1 cellular context compared by ENCODE assay signal in the genomic region with DNA sequence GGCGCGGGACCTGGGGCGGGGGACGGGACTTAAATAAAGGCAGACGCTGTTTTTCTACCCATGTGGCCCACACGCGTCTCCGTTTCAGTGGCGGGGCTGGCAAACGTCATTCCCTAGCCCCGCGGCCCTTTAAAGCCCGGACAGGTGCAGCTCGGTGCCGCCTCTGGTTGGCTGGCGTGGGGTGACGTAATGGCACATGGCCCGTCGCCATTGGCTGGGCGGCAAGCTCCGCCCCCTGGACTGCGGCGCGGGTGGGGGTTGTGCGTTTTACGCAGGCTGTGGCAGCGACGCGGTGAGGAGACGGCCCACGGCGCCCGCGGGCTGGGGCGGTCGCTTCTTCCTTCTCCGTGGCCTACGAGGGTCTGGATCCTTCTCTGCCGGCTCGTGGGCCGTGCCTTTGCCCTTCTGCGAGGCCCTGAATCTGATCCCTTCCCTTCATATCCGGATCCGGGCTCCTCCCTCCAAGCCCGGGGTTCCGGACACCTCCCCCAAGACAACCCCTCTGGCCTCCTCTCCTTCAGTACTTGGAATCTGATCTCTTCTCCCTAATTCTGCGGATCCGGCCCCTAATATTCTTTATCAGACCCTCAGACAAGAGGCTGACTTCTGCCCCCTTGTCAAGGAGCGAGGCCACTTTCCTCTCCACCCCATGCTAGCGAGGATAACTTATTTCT.
TF ChIP-seq lines count a peak whose summit lies in the region.

A gene with protein sequence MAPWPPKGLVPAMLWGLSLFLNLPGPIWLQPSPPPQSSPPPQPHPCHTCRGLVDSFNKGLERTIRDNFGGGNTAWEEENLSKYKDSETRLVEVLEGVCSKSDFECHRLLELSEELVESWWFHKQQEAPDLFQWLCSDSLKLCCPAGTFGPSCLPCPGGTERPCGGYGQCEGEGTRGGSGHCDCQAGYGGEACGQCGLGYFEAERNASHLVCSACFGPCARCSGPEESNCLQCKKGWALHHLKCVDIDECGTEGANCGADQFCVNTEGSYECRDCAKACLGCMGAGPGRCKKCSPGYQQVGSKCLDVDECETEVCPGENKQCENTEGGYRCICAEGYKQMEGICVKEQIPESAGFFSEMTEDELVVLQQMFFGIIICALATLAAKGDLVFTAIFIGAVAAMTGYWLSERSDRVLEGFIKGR (plus strand): TSS at position 274 of the 674 bp plus-strand sequence. CDS start 605 bp downstream, outside the sequence.

TF ChIP-seq in HepG2, 621 proteins besides CTCF, POLR2A, EP300 and RAD21 (continued from another document and continues in another):
- TF ChIP-seq, protein P1, sequence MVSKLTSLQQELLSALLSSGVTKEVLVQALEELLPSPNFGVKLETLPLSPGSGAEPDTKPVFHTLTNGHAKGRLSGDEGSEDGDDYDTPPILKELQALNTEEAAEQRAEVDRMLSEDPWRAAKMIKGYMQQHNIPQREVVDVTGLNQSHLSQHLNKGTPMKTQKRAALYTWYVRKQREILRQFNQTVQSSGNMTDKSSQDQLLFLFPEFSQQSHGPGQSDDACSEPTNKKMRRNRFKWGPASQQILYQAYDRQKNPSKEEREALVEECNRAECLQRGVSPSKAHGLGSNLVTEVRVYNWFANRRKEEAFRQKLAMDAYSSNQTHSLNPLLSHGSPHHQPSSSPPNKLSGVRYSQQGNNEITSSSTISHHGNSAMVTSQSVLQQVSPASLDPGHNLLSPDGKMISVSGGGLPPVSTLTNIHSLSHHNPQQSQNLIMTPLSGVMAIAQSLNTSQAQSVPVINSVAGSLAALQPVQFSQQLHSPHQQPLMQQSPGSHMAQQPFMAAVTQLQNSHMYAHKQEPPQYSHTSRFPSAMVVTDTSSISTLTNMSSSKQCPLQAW (CRISPR knock-in tag; IDR thresholded peaks at IDR 0.05): no peak
- TF ChIP-seq MIER3 (CRISPR knock-in tag; IDR thresholded peaks at IDR 0.05; ENCODE audit: borderline replicate concordance) (peak; percentile 80; the same call in 1 of the 2 replicates), ZNF382 (CRISPR knock-in tag; IDR thresholded peaks at IDR 0.05; ENCODE audit: borderline replicate concordance) (no peak), ZNF577 (CRISPR knock-in tag; IDR thresholded peaks at IDR 0.05; ENCODE audit: borderline replicate concordance, low read depth) (no peak), LCORL (IDR thresholded peaks at IDR 0.05) (no peak), LCORL (CRISPR knock-in tag; IDR thresholded peaks at IDR 0.05) (0 out of 2 replicates have a peak, but pooled peaks have one; percentile 41), RFX1 (IDR thresholded peaks at IDR 0.05) (no peak), POGZ (CRISPR knock-in tag; IDR thresholded peaks at IDR 0.05) (no peak), HES4 (CRISPR knock-in tag; IDR thresholded peaks at IDR 0.05; ENCODE audit: borderline replicate concordance) (no peak), MEF2D (CRISPR knock-in tag; IDR thresholded peaks at IDR 0.05) (no peak), SSRP1 (CRISPR knock-in tag; IDR thresholded peaks at IDR 0.05) (no peak), DNMT3B (CRISPR knock-in tag; conservative IDR thresholded peaks at IDR 0.05) (no peak; the same call in 1 of the 2 replicates), ZFP1 (CRISPR knock-in tag; IDR thresholded peaks at IDR 0.05) (no peak), CHD4 (IDR thresholded peaks at IDR 0.05; ENCODE audit: borderline replicate concordance, low read length) (no peak), MXI1 (IDR thresholded peaks at IDR 0.05; ENCODE audit: borderline replicate concordance, low read depth, low read length) (peak; percentile 88; the same call in 2 of the 3 replicates), ZNF629 (CRISPR knock-in tag; conservative IDR thresholded peaks at IDR 0.05) (peak; percentile 4; the same call in 1 of the 2 replicates), KLF12 (CRISPR knock-in tag; IDR thresholded peaks at IDR 0.05; ENCODE audit: borderline replicate concordance) (no peak), AKAP8 (CRISPR knock-in tag; IDR thresholded peaks at IDR 0.05) (no peak), ZSCAN12 (CRISPR knock-in tag; IDR thresholded peaks at IDR 0.05) (no peak; the same call in 1 of the 2 replicates), FOXJ3 (CRISPR knock-in tag; IDR thresholded peaks at IDR 0.05; ENCODE audit: borderline replicate concordance) (peak; percentile 9; the same call in 1 of the 2 replicates), ZNF550 (CRISPR knock-in tag; IDR thresholded peaks at IDR 0.05; ENCODE audit: borderline replicate concordance) (no peak), ZNF460 (CRISPR knock-in tag; IDR thresholded peaks at IDR 0.05; ENCODE audit: borderline replicate concordance) (no peak), ATF7-NPFF (CRISPR knock-in tag; IDR thresholded peaks at IDR 0.05; ENCODE audit: low read depth) (0 out of 2 replicates have a peak, but pooled peaks have one; percentile 18), JUND (CRISPR knock-in tag; IDR thresholded peaks at IDR 0.05) (peak; percentile 41; the same call in 1 of the 2 replicates), ZNF296 (CRISPR knock-in tag; conservative IDR thresholded peaks at IDR 0.05) (0 out of 2 replicates have a peak, but pooled peaks have one; percentile 40), SKI (IDR thresholded peaks at IDR 0.05; ENCODE audit: partially characterized antibody) (no peak), NR2C2 (CRISPR knock-in tag; IDR thresholded peaks at IDR 0.05; ENCODE audit: borderline replicate concordance) (peak; percentile 32; the same call in 1 of the 2 replicates), GTF2F1 (IDR thresholded peaks at IDR 0.05; ENCODE audit: low read length) (no peak), ZNF547 (CRISPR knock-in tag; IDR thresholded peaks at IDR 0.05) (no peak), MED13 (CRISPR knock-in tag; IDR thresholded peaks at IDR 0.05) (peak; percentile 47; the same call in 1 of the 2 replicates), MEIS2 (CRISPR knock-in tag; IDR thresholded peaks at IDR 0.05) (peak; percentile 73), NFKB2 (CRISPR knock-in tag; IDR thresholded peaks at IDR 0.05; ENCODE audit: borderline replicate concordance) (peak; percentile 86), IKZF4 (CRISPR knock-in tag; IDR thresholded peaks at IDR 0.05; ENCODE audit: borderline replicate concordance, low read depth, not compliant biosample characterization) (peak; percentile 26), GATAD2A (CRISPR knock-in tag; IDR thresholded peaks at IDR 0.05) (peak; percentile 33; the same call in 1 of the 2 replicates), BRD4 (CRISPR knock-in tag; IDR thresholded peaks at IDR 0.05) (peak; percentile 37; the same call in 1 of the 2 replicates), NFE2L2 (IDR thresholded peaks at IDR 0.05; ENCODE audit: low read length) (no peak), ZMYM4 (CRISPR knock-in tag; IDR thresholded peaks at IDR 0.05) (peak; percentile 19; the same call in 1 of the 2 replicates), CCDC6 (CRISPR knock-in tag; IDR thresholded peaks at IDR 0.05) (peak; percentile 65; the same call in 1 of the 2 replicates), NFKBIZ (CRISPR knock-in tag; IDR thresholded peaks at IDR 0.05) (no peak), ZBTB42 (CRISPR knock-in tag; IDR thresholded peaks at IDR 0.05) (no peak), CENPT (CRISPR knock-in tag; IDR thresholded peaks at IDR 0.05; ENCODE audit: low read depth) (no peak), MIXL1 (CRISPR knock-in tag; IDR thresholded peaks at IDR 0.05) (no peak), MTF2 (CRISPR knock-in tag; IDR thresholded peaks at IDR 0.05; ENCODE audit: borderline replicate concordance) (0 out of 2 replicates have a peak, but pooled peaks have one; percentile 30), MLLT10 (CRISPR knock-in tag; IDR thresholded peaks at IDR 0.05) (no peak), ZNF549 (CRISPR knock-in tag; IDR thresholded peaks at IDR 0.05) (no peak), ZFYVE20 (CRISPR knock-in tag; IDR thresholded peaks at IDR 0.05; ENCODE audit: borderline replicate concordance, low read depth) (0 out of 2 replicates have a peak, but pooled peaks have one; percentile 39), ZFY (CRISPR knock-in tag; IDR thresholded peaks at IDR 0.05) (peak; percentile 64)
- TF ChIP-seq, protein P2, sequence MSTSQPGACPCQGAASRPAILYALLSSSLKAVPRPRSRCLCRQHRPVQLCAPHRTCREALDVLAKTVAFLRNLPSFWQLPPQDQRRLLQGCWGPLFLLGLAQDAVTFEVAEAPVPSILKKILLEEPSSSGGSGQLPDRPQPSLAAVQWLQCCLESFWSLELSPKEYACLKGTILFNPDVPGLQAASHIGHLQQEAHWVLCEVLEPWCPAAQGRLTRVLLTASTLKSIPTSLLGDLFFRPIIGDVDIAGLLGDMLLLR (CRISPR knock-in tag; IDR thresholded peaks at IDR 0.05): peak; percentile 61; the same call in 1 of the 2 replicates
- TF ChIP-seq, protein P3, sequence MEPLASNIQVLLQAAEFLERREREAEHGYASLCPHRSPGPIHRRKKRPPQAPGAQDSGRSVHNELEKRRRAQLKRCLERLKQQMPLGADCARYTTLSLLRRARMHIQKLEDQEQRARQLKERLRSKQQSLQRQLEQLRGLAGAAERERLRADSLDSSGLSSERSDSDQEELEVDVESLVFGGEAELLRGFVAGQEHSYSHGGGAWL (CRISPR knock-in tag; IDR thresholded peaks at IDR 0.05): peak; percentile 78
- TF ChIP-seq, protein P4, sequence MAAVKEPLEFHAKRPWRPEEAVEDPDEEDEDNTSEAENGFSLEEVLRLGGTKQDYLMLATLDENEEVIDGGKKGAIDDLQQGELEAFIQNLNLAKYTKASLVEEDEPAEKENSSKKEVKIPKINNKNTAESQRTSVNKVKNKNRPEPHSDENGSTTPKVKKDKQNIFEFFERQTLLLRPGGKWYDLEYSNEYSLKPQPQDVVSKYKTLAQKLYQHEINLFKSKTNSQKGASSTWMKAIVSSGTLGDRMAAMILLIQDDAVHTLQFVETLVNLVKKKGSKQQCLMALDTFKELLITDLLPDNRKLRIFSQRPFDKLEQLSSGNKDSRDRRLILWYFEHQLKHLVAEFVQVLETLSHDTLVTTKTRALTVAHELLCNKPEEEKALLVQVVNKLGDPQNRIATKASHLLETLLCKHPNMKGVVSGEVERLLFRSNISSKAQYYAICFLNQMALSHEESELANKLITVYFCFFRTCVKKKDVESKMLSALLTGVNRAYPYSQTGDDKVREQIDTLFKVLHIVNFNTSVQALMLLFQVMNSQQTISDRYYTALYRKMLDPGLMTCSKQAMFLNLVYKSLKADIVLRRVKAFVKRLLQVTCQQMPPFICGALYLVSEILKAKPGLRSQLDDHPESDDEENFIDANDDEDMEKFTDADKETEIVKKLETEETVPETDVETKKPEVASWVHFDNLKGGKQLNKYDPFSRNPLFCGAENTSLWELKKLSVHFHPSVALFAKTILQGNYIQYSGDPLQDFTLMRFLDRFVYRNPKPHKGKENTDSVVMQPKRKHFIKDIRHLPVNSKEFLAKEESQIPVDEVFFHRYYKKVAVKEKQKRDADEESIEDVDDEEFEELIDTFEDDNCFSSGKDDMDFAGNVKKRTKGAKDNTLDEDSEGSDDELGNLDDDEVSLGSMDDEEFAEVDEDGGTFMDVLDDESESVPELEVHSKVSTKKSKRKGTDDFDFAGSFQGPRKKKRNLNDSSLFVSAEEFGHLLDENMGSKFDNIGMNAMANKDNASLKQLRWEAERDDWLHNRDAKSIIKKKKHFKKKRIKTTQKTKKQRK (IDR thresholded peaks at IDR 0.05; ENCODE audit: low read length): no peak
- TF ChIP-seq, protein P5, sequence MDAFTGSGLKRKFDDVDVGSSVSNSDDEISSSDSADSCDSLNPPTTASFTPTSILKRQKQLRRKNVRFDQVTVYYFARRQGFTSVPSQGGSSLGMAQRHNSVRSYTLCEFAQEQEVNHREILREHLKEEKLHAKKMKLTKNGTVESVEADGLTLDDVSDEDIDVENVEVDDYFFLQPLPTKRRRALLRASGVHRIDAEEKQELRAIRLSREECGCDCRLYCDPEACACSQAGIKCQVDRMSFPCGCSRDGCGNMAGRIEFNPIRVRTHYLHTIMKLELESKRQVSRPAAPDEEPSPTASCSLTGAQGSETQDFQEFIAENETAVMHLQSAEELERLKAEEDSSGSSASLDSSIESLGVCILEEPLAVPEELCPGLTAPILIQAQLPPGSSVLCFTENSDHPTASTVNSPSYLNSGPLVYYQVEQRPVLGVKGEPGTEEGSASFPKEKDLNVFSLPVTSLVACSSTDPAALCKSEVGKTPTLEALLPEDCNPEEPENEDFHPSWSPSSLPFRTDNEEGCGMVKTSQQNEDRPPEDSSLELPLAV (CRISPR knock-in tag; conservative IDR thresholded peaks at IDR 0.05; ENCODE audit: low read depth): no peak
- TF ChIP-seq, protein P6, sequence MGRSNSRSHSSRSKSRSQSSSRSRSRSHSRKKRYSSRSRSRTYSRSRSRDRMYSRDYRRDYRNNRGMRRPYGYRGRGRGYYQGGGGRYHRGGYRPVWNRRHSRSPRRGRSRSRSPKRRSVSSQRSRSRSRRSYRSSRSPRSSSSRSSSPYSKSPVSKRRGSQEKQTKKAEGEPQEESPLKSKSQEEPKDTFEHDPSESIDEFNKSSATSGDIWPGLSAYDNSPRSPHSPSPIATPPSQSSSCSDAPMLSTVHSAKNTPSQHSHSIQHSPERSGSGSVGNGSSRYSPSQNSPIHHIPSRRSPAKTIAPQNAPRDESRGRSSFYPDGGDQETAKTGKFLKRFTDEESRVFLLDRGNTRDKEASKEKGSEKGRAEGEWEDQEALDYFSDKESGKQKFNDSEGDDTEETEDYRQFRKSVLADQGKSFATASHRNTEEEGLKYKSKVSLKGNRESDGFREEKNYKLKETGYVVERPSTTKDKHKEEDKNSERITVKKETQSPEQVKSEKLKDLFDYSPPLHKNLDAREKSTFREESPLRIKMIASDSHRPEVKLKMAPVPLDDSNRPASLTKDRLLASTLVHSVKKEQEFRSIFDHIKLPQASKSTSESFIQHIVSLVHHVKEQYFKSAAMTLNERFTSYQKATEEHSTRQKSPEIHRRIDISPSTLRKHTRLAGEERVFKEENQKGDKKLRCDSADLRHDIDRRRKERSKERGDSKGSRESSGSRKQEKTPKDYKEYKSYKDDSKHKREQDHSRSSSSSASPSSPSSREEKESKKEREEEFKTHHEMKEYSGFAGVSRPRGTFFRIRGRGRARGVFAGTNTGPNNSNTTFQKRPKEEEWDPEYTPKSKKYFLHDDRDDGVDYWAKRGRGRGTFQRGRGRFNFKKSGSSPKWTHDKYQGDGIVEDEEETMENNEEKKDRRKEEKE (IDR thresholded peaks at IDR 0.05): no peak
- TF ChIP-seq, protein P7, sequence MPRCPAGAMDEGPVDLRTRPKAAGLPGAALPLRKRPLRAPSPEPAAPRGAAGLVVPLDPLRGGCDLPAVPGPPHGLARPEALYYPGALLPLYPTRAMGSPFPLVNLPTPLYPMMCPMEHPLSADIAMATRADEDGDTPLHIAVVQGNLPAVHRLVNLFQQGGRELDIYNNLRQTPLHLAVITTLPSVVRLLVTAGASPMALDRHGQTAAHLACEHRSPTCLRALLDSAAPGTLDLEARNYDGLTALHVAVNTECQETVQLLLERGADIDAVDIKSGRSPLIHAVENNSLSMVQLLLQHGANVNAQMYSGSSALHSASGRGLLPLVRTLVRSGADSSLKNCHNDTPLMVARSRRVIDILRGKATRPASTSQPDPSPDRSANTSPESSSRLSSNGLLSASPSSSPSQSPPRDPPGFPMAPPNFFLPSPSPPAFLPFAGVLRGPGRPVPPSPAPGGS (CRISPR knock-in tag; IDR thresholded peaks at IDR 0.05): no peak
- TF ChIP-seq, protein P8, sequence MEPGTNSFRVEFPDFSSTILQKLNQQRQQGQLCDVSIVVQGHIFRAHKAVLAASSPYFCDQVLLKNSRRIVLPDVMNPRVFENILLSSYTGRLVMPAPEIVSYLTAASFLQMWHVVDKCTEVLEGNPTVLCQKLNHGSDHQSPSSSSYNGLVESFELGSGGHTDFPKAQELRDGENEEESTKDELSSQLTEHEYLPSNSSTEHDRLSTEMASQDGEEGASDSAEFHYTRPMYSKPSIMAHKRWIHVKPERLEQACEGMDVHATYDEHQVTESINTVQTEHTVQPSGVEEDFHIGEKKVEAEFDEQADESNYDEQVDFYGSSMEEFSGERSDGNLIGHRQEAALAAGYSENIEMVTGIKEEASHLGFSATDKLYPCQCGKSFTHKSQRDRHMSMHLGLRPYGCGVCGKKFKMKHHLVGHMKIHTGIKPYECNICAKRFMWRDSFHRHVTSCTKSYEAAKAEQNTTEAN (CRISPR knock-in tag; conservative IDR thresholded peaks at IDR 0.05): peak; percentile 56
